ENCODE assay signal across 16 cellular contexts in the genomic region with DNA sequence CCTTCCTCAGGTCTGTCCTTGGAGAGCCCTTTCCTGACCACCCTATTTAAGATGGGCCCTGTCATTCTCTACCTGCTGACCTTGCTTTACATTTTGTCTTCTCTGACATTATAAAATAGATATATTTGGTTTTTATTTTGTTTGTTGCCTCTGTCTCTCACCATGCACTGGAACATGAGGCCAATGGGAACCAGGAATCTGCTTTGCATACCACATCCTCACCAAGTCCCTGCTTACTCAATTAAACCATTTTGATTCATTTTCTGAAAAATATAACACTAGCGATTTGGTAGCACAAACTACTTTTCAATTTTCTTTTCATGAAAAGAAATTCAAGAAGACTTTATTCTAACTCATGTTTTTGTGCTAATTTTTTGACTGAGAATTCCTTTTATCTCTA. TPM values are rescaled to one million over a fixed set of nuclear protein-coding genes. Genes with fewer than 3 reads are reported as not detected.
A peak's percentile ranks its signal among the peaks of the same experiment; 100 is the strongest.
DNase-seq lines count a peak whose midpoint lies in the region; ATAC-seq and FAIRE-seq lines count a peak whose summit lies in the region.
"Had no signal": no experiment of that assay in that cellular context is flagged by ENCODE, and none has a peak within 500 bp of the region (broad histone marks: within the 10 kb centered on the region; RNA-seq: fewer than 3 reads in every experiment).

No MANE protein-coding gene starts in this region.

- DNase-seq in activated CD8-positive, alpha-beta memory T cell treated with anti-CD3 and anti-CD28 coated beads, Interleukin-2, amount 10 ng/mL, durations not matched to agents 7 days and 5 days, result no peak
- DNase-seq in activated CD8-positive, alpha-beta memory T cell treated with anti-CD3 and anti-CD28 coated beads for 24 hours, result no peak
- no peak for DNase-seq in stimulated activated effector memory CD8-positive, alpha-beta T cell treated with anti-CD3 and anti-CD28 coated beads, Interleukin-12 subunit alpha, Interleukin-12 subunit beta, amount 100 ng/mL, for 72 hours (ENCODE audit: low spot score in 2 of 2)
- no peak for DNase-seq in stimulated activated naive CD4-positive, alpha-beta T cell (lab: John Stamatoyannopoulos, UW)
- DNase-seq in HTR-8/SVneo (ENCODE audit: insufficient read length, low spot score), result no peak
- DNase-seq: activated CD4-positive, alpha-beta T cell treated with anti-CD3 and anti-CD28 coated beads for 1 hour; esophagus squamous epithelium; mucosa of descending colon; NCI-H1694 treated with DMSO at 0.1 percent for 48 hours had no signal

- H3K27ac Mint-ChIP-seq in activated CD8-positive, alpha-beta memory T cell treated with anti-CD3 and anti-CD28 coated beads, Interleukin-2, amount 10 ng/mL, durations not matched to agents 7 days and 5 days, result peak overlapping the region; percentile 12
- H3K27ac Mint-ChIP-seq in stimulated activated effector memory CD8-positive, alpha-beta T cell treated with anti-CD3 and anti-CD28 coated beads, Interleukin-12 subunit alpha, Interleukin-12 subunit beta, amount 100 ng/mL, for 72 hours, result no peak overlapping the region
- H3K27ac Mint-ChIP-seq: dendritic cell treated with granulocyte-macrophage colony-stimulating factor and Interleukin-4, amounts not matched to agents 40 ng/mL and 50 ng/mL, for 4 days; stimulated activated naive CD8-positive, alpha-beta T cell treated with anti-CD3 and anti-CD28 coated beads, Interleukin-15, Interleukin-2, amounts not matched to agents 100 ng/mL and 50 ng/mL, for 24 hours had no signal

- H3K9me3 Mint-ChIP-seq in activated CD8-positive, alpha-beta memory T cell treated with anti-CD3 and anti-CD28 coated beads, Interleukin-2, amount 10 ng/mL, durations not matched to agents 7 days and 5 days (ENCODE audit: low read depth), result no peaks in the 10 kb centered on the region
- H3K9me3 Mint-ChIP-seq in stimulated activated effector memory CD8-positive, alpha-beta T cell treated with anti-CD3 and anti-CD28 coated beads, Interleukin-12 subunit alpha, Interleukin-12 subunit beta, amount 100 ng/mL, for 72 hours, result no peaks in the 10 kb centered on the region
- H3K9me3 Mint-ChIP-seq: dendritic cell treated with granulocyte-macrophage colony-stimulating factor and Interleukin-4, amounts not matched to agents 40 ng/mL and 50 ng/mL, for 4 days; stimulated activated naive CD8-positive, alpha-beta T cell treated with anti-CD3 and anti-CD28 coated beads, Interleukin-15, Interleukin-2, amounts not matched to agents 100 ng/mL and 50 ng/mL, for 24 hours had no signal

- H3K27me3 Mint-ChIP-seq in activated CD8-positive, alpha-beta memory T cell treated with anti-CD3 and anti-CD28 coated beads, Interleukin-2, amount 10 ng/mL, durations not matched to agents 7 days and 5 days, result peaks cover 24% of the 10 kb centered on the region

- no peak for ATAC-seq in activated CD8-positive, alpha-beta memory T cell treated with anti-CD3 and anti-CD28 coated beads, Interleukin-2, amount 10 ng/mL, durations not matched to agents 7 days and 5 days
- ATAC-seq in GM21515 (IDR thresholded peaks at IDR 0.05; ENCODE audit: unreplicated experiment) (peak; percentile 68), HG03342 (IDR thresholded peaks at IDR 0.05; ENCODE audit: unreplicated experiment) (peak; percentile 54), HG02798 (IDR thresholded peaks at IDR 0.05; ENCODE audit: poor library complexity, unreplicated experiment) (no peak)
- peak; percentile 75 for ATAC-seq in stimulated activated effector memory CD8-positive, alpha-beta T cell treated with anti-CD3 and anti-CD28 coated beads, Interleukin-12 subunit alpha, Interleukin-12 subunit beta, amount 100 ng/mL, for 72 hours
- ATAC-seq: mucosa of descending colon had no signal

- FAIRE-seq in HTR-8/SVneo (lab: Jason Lieb, UNC), result no peak
- FAIRE-seq: astrocyte had no signal

- peaks cover 16% of the 10 kb centered on the region for H3K4me1 Mint-ChIP-seq in activated CD8-positive, alpha-beta memory T cell treated with anti-CD3 and anti-CD28 coated beads, Interleukin-2, amount 10 ng/mL, durations not matched to agents 7 days and 5 days
- H3K4me1 Mint-ChIP-seq in stimulated activated effector memory CD8-positive, alpha-beta T cell treated with anti-CD3 and anti-CD28 coated beads, Interleukin-12 subunit alpha, Interleukin-12 subunit beta, amount 100 ng/mL, for 72 hours, result peaks cover 5% of the 10 kb centered on the region

- H3K4me3 Mint-ChIP-seq in activated CD8-positive, alpha-beta memory T cell treated with anti-CD3 and anti-CD28 coated beads, Interleukin-2, amount 10 ng/mL, durations not matched to agents 7 days and 5 days, result no peak overlapping the region
- H3K4me3 Mint-ChIP-seq in stimulated activated effector memory CD8-positive, alpha-beta T cell treated with anti-CD3 and anti-CD28 coated beads, Interleukin-12 subunit alpha, Interleukin-12 subunit beta, amount 100 ng/mL, for 72 hours, result no peak overlapping the region
- H3K4me3 Mint-ChIP-seq: dendritic cell treated with granulocyte-macrophage colony-stimulating factor and Interleukin-4, amounts not matched to agents 40 ng/mL and 50 ng/mL, for 4 days; stimulated activated naive CD8-positive, alpha-beta T cell treated with anti-CD3 and anti-CD28 coated beads, Interleukin-15, Interleukin-2, amounts not matched to agents 100 ng/mL and 50 ng/mL, for 24 hours had no signal

- CTCF ChIA-PET in activated CD8-positive, alpha-beta memory T cell treated with anti-CD3 and anti-CD28 coated beads, Interleukin-2, amount 10 ng/mL, durations not matched to agents 7 days and 5 days (lab: Charles Lee), result no interaction called here

- no peaks in the 10 kb centered on the region for H3K36me3 Mint-ChIP-seq in activated CD8-positive, alpha-beta memory T cell treated with anti-CD3 and anti-CD28 coated beads, Interleukin-2, amount 10 ng/mL, durations not matched to agents 7 days and 5 days
- H3K36me3 Mint-ChIP-seq in stimulated activated effector memory CD8-positive, alpha-beta T cell treated with anti-CD3 and anti-CD28 coated beads, Interleukin-12 subunit alpha, Interleukin-12 subunit beta, amount 100 ng/mL, for 72 hours, result no peaks in the 10 kb centered on the region

RNA-seq across cellular contexts. Expression of a gene that starts 32.8 kb away (rescaled TPM):
- not detected for total RNA-seq in activated CD8-positive, alpha-beta memory T cell treated with anti-CD3 and anti-CD28 coated beads, Interleukin-2, amount 10 ng/mL, durations not matched to agents 7 days and 5 days
- total RNA-seq: vagina had no signal

Comparison
In these comparisons a context has a peak if more than half of its experiments do, and no peak if none do; other contexts are left out.
1. ATAC-seq: peak in GM21515 (single experiment), HG03342 (single experiment) and stimulated activated effector memory CD8-positive, alpha-beta T cell treated with anti-CD3 and anti-CD28 coated beads, Interleukin-12 subunit alpha, Interleukin-12 subunit beta, amount 100 ng/mL, for 72 hours (single experiment); none in activated CD8-positive, alpha-beta memory T cell treated with anti-CD3 and anti-CD28 coated beads, Interleukin-2, amount 10 ng/mL, durations not matched to agents 7 days and 5 days (single experiment) and HG02798 (single experiment).